ENCODE assay signal across 27 cellular contexts in genomic region chr15:82066455-82066854, GRCh38.
"Had no signal": no experiment of that assay in that cellular context is flagged by ENCODE, and none has a peak within 500 bp of the region (broad histone marks: within the 10 kb centered on the region; RNA-seq: fewer than 3 reads in every experiment).

No MANE protein-coding gene starts in this region.

- FAIRE-seq: endometrium, keratinocyte, small intestine had no signal

- H3K4me1 ChIP-seq: psoas muscle, suprapubic skin, transverse colon, vagina had no signal

- H3K27ac Mint-ChIP-seq: effector memory CD8-positive, alpha-beta T cell; memory B cell; mesothelial cell of epicardium; natural killer cell treated with Interleukin-12 subunit alpha and Interleukin-12 subunit beta and Interleukin-15 and Interleukin-18, amount 100 ng/mL, for 72 hours had no signal

- H3K4me1 Mint-ChIP-seq: memory B cell had no signal

- H3K4me3 ChIP-seq: esophagus squamous epithelium, heart right ventricle, lung, mucosa of descending colon, psoas muscle, suprapubic skin, transverse colon, vagina had no signal

- DNase-seq: cortex of kidney; effector memory CD8-positive, alpha-beta T cell; erythroblast; esophagus squamous epithelium; foreskin melanocyte; glutamatergic neuron; heart right ventricle; hypothalamus; mucosa of descending colon; naive B cell; psoas muscle; right cardiac atrium; small intestine; stimulated activated CD4-positive, alpha-beta T cell treated with anti-CD3 and anti-CD28 coated beads, Interleukin-15, amount 100 ng/mL, for 24 hours; stimulated activated CD4-positive, alpha-beta T cell treated with anti-CD3 and anti-CD28 coated beads, Interleukin-2, amount 100 ng/mL, for 48 hours; stimulated activated naive CD4-positive, alpha-beta T cell; stimulated activated naive CD8-positive, alpha-beta T cell treated with anti-CD3 and anti-CD28 coated beads, Interleukin-15, amount 100 ng/mL, for 72 hours; transverse colon had no signal

- H3K36me3 Mint-ChIP-seq: memory B cell; mesothelial cell of epicardium; naive B cell; natural killer cell treated with Interleukin-12 subunit alpha and Interleukin-12 subunit beta and Interleukin-15 and Interleukin-18, amount 100 ng/mL, for 72 hours had no signal

- H3K9me3 ChIP-seq: esophagus squamous epithelium, heart right ventricle, mucosa of descending colon, psoas muscle, suprapubic skin, transverse colon, vagina had no signal

- H3K9me3 Mint-ChIP-seq: effector memory CD8-positive, alpha-beta T cell; memory B cell; mesothelial cell of epicardium; natural killer cell treated with Interleukin-12 subunit alpha and Interleukin-12 subunit beta and Interleukin-15 and Interleukin-18, amount 100 ng/mL, for 72 hours; neural crest cell; stimulated activated naive CD8-positive, alpha-beta T cell treated with anti-CD3 and anti-CD28 coated beads, Interleukin-15, amount 100 ng/mL, for 72 hours had no signal

- ATAC-seq: effector memory CD8-positive, alpha-beta T cell; heart right ventricle; mucosa of descending colon; psoas muscle; right cardiac atrium; stimulated activated naive CD8-positive, alpha-beta T cell treated with anti-CD3 and anti-CD28 coated beads, Interleukin-15, amount 100 ng/mL, for 72 hours had no signal

- H3K27me3 ChIP-seq: vagina had no signal

- H3K4me3 Mint-ChIP-seq: effector memory CD8-positive, alpha-beta T cell; memory B cell; mesothelial cell of epicardium; naive B cell; natural killer cell treated with Interleukin-12 subunit alpha and Interleukin-12 subunit beta and Interleukin-15 and Interleukin-18, amount 100 ng/mL, for 72 hours; neural crest cell; stimulated activated naive CD8-positive, alpha-beta T cell treated with anti-CD3 and anti-CD28 coated beads, Interleukin-15, amount 100 ng/mL, for 72 hours had no signal

- H3K27ac ChIP-seq: esophagus squamous epithelium, heart right ventricle, psoas muscle, suprapubic skin, transverse colon, vagina had no signal

- H3K36me3 ChIP-seq: esophagus squamous epithelium, heart right ventricle, suprapubic skin, transverse colon, vagina had no signal
